Comparison of ENCODE assay signal across 15 cellular contexts in the genomic region with DNA sequence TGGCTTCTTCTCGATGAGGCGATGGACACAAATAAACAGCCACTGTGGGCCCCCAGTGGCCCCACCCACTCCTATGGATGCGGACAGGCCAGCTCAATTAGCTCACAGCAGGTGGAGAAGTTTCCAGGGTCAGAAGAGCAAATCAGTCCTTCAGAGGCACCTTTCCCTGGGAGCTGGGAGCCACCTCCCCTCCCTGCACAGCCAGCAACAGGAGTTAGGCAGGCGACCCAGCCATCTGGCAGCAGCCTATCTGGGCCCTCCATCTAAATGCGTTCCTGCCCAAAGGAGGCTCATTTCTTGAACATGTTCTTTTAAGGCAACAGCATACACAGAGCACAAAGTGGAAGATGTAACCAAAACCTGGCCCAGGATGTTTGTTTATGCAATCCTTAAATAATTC.
DNase-seq lines count a peak whose midpoint lies in the region; ATAC-seq and TF ChIP-seq lines count a peak whose summit lies in the region.
"Had no signal": no experiment of that assay in that cellular context is flagged by ENCODE, and none has a peak within 500 bp of the region (broad histone marks: within the 10 kb centered on the region; RNA-seq: fewer than 3 reads in every experiment).

No MANE protein-coding gene starts in this region.

- no peak overlapping the region for H3K4me3 Mint-ChIP-seq in GM23338
- no peak overlapping the region for H3K4me3 Mint-ChIP-seq in endodermal cell
- H3K4me3 Mint-ChIP-seq in activated CD4-positive, alpha-beta memory T cell treated with anti-CD3 and anti-CD28 coated beads for 36 hours, result no peak overlapping the region
- H3K4me3 Mint-ChIP-seq: CD4-positive, alpha-beta memory T cell had no signal

- H3K27me3 Mint-ChIP-seq in GM23338 (ENCODE audit: insufficient read depth, low read depth, poor library complexity) (no peaks in the 10 kb centered on the region), endodermal cell (ENCODE audit: insufficient read depth) (no peaks in the 10 kb centered on the region)
- H3K27me3 Mint-ChIP-seq in activated CD4-positive, alpha-beta memory T cell treated with anti-CD3 and anti-CD28 coated beads for 36 hours, result peaks cover 2% of the 10 kb centered on the region
- H3K27me3 Mint-ChIP-seq: CD4-positive, alpha-beta memory T cell had no signal

- H3K4me1 Mint-ChIP-seq in GM23338 (peaks cover 15% of the 10 kb centered on the region; the same call in 2 of the 3 replicates), endodermal cell (no peaks in the 10 kb centered on the region)
- H3K4me1 Mint-ChIP-seq in activated CD4-positive, alpha-beta memory T cell treated with anti-CD3 and anti-CD28 coated beads for 36 hours (ENCODE audit: low read depth), result no peaks in the 10 kb centered on the region
- H3K4me1 Mint-ChIP-seq: CD4-positive, alpha-beta memory T cell had no signal

- no peaks in the 10 kb centered on the region for H4K20me1 ChIP-seq in GM23338 (replicated peaks; ENCODE audit: insufficient read depth)

- H3K4me2 ChIP-seq in GM23338, result no peak overlapping the region

- 79 to 96% methylated on average over 4 to 5 of the region's 5 CpGs for WGBS in endodermal cell (ENCODE audit: insufficient coverage in 1 of 2, insufficient read length in 1 of 2), 2 experiments

- CTCF ChIA-PET in activated CD4-positive, alpha-beta memory T cell treated with anti-CD3 and anti-CD28 coated beads for 36 hours (lab: Charles Lee), result no interaction called here

- H3K27me3 ChIP-seq in GM23338 (ENCODE audit: insufficient read depth) (no peaks in the 10 kb centered on the region), endodermal cell (ENCODE audit: control insufficient read depth, insufficient read depth, low read length, poor library complexity, severe bottlenecking) (no peaks in the 10 kb centered on the region)

- no peaks in the 10 kb centered on the region for H3K9me3 ChIP-seq in endodermal cell (ENCODE audit: control insufficient read depth, low read length)
- H3K9me3 ChIP-seq: BE2C had no signal

- H3F3A ChIP-seq in GM23338 (replicated peaks; ENCODE audit: low read depth), result no peaks in the 10 kb centered on the region

- H3K9ac ChIP-seq in endodermal cell (ENCODE audit: extremely low read depth, low read length, poor library complexity, severe bottlenecking), result no peak overlapping the region

- no peak overlapping the region for H3K4me3 ChIP-seq in GM23338
- H3K4me3 ChIP-seq in endodermal cell (ENCODE audit: low read length), result no peak overlapping the region

- no peaks in the 10 kb centered on the region for H3K36me3 Mint-ChIP-seq in GM23338 (ENCODE audit: low read depth)
- H3K36me3 Mint-ChIP-seq in endodermal cell (ENCODE audit: low read depth), result no peaks in the 10 kb centered on the region
- no peaks in the 10 kb centered on the region for H3K36me3 Mint-ChIP-seq in activated CD4-positive, alpha-beta memory T cell treated with anti-CD3 and anti-CD28 coated beads for 36 hours
- H3K36me3 Mint-ChIP-seq: CD4-positive, alpha-beta memory T cell had no signal

- ATAC-seq in GM23338 (peak; percentile 69), GM19023 (IDR thresholded peaks at IDR 0.05; ENCODE audit: unreplicated experiment) (no peak)
- ATAC-seq: HCT116, HepG2 had no signal

- no peak overlapping the region for H3K27ac ChIP-seq in GM23338 (ENCODE audit: low read depth)
- no peak overlapping the region for H3K27ac ChIP-seq in endodermal cell (ENCODE audit: low read depth, low read length)
- H3K27ac ChIP-seq: C4-2B had no signal

- intact Hi-C loops in activated CD4-positive, alpha-beta memory T cell treated with anti-CD3 and anti-CD28 coated beads for 36 hours (cut with micrococcal nuclease), result no loop called here

- DNase-seq in NCI-H2227 (lab: John Stamatoyannopoulos, UW; ENCODE audit: unreplicated experiment), result peak; percentile 38
- DNase-seq in NCI-H2227 treated with DMSO at 0.1 percent for 48 hours (lab: John Stamatoyannopoulos, UW), result no peak
- DNase-seq in GM23338 (ENCODE audit: low spot score), result no peak
- DNase-seq in endodermal cell, result peak; percentile 57
- DNase-seq in left kidney (ENCODE audit: low read depth, low spot score), result peak; percentile 30
- DNase-seq in activated CD4-positive, alpha-beta memory T cell treated with anti-CD3 and anti-CD28 coated beads for 36 hours, result no peak
- DNase-seq: ACHN; BE2C; CD4-positive, alpha-beta memory T cell; DMS53; GF-D8 had no signal

- H3K27ac Mint-ChIP-seq in GM23338 (no peak overlapping the region; the same call in 1 of the 2 replicates), endodermal cell (no peak overlapping the region)
- no peak overlapping the region for H3K27ac Mint-ChIP-seq in activated CD4-positive, alpha-beta memory T cell treated with anti-CD3 and anti-CD28 coated beads for 36 hours
- H3K27ac Mint-ChIP-seq: CD4-positive, alpha-beta memory T cell had no signal

- TF ChIP-seq CTCF in GM23338 (conservative IDR thresholded peaks at IDR 0.05; ENCODE audit: low read depth in 2 of 2), result no peak
- TF ChIP-seq CTCF in endodermal cell (conservative IDR thresholded peaks at IDR 0.05), result no peak

- POLR2A ChIA-PET in activated CD4-positive, alpha-beta memory T cell treated with anti-CD3 and anti-CD28 coated beads for 36 hours (lab: Charles Lee), result no interaction called here

- H3K9me3 Mint-ChIP-seq in GM23338 (no peaks in the 10 kb centered on the region), endodermal cell (no peaks in the 10 kb centered on the region)
- no peaks in the 10 kb centered on the region for H3K9me3 Mint-ChIP-seq in activated CD4-positive, alpha-beta memory T cell treated with anti-CD3 and anti-CD28 coated beads for 36 hours

- no peaks in the 10 kb centered on the region for H3K36me3 ChIP-seq in GM23338 (ENCODE audit: insufficient read depth)
- no peaks in the 10 kb centered on the region for H3K36me3 ChIP-seq in endodermal cell (ENCODE audit: control insufficient read depth, insufficient read depth, low read length)
- H3K36me3 ChIP-seq: BE2C had no signal

- no peaks in the 10 kb centered on the region for H3K9me2 ChIP-seq in GM23338 (ENCODE audit: insufficient read depth)

- no peak overlapping the region; the same call in 1 of the 2 replicates for H2AFZ ChIP-seq in GM23338

- H3K4me1 ChIP-seq in GM23338 (ENCODE audit: insufficient read depth) (no peaks in the 10 kb centered on the region), endodermal cell (ENCODE audit: control insufficient read depth, insufficient read depth, low read length) (no peaks in the 10 kb centered on the region)
- H3K4me1 ChIP-seq: BE2C had no signal

- no peaks in the 10 kb centered on the region for H3K79me2 ChIP-seq in GM23338 (replicated peaks; ENCODE audit: insufficient read depth)

TF ChIP-seq in GM23338, 12 proteins besides CTCF, POLR2A, EP300 and RAD21:
- TF ChIP-seq, protein P1, sequence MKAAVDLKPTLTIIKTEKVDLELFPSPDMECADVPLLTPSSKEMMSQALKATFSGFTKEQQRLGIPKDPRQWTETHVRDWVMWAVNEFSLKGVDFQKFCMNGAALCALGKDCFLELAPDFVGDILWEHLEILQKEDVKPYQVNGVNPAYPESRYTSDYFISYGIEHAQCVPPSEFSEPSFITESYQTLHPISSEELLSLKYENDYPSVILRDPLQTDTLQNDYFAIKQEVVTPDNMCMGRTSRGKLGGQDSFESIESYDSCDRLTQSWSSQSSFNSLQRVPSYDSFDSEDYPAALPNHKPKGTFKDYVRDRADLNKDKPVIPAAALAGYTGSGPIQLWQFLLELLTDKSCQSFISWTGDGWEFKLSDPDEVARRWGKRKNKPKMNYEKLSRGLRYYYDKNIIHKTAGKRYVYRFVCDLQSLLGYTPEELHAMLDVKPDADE (IDR thresholded peaks at IDR 0.05), result no peak
- TF ChIP-seq, protein P2, sequence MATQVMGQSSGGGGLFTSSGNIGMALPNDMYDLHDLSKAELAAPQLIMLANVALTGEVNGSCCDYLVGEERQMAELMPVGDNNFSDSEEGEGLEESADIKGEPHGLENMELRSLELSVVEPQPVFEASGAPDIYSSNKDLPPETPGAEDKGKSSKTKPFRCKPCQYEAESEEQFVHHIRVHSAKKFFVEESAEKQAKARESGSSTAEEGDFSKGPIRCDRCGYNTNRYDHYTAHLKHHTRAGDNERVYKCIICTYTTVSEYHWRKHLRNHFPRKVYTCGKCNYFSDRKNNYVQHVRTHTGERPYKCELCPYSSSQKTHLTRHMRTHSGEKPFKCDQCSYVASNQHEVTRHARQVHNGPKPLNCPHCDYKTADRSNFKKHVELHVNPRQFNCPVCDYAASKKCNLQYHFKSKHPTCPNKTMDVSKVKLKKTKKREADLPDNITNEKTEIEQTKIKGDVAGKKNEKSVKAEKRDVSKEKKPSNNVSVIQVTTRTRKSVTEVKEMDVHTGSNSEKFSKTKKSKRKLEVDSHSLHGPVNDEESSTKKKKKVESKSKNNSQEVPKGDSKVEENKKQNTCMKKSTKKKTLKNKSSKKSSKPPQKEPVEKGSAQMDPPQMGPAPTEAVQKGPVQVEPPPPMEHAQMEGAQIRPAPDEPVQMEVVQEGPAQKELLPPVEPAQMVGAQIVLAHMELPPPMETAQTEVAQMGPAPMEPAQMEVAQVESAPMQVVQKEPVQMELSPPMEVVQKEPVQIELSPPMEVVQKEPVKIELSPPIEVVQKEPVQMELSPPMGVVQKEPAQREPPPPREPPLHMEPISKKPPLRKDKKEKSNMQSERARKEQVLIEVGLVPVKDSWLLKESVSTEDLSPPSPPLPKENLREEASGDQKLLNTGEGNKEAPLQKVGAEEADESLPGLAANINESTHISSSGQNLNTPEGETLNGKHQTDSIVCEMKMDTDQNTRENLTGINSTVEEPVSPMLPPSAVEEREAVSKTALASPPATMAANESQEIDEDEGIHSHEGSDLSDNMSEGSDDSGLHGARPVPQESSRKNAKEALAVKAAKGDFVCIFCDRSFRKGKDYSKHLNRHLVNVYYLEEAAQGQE (IDR thresholded peaks at IDR 0.05; ENCODE audit: unreplicated experiment), result no peak
- TF ChIP-seq POLR2AphosphoS5 (IDR thresholded peaks at IDR 0.05; ENCODE audit: low read depth) (no peak), ZNF114 (CRISPR knock-in tag; IDR thresholded peaks at IDR 0.05) (no peak), EZH2 (IDR thresholded peaks at IDR 0.05; ENCODE audit: low read depth, unreplicated experiment) (no peak), EZH2phosphoT487 (IDR thresholded peaks at IDR 0.05; ENCODE audit: unreplicated experiment) (no peak), NANOG (IDR thresholded peaks at IDR 0.05; ENCODE audit: borderline replicate concordance) (no peak), STAT1 (IDR thresholded peaks at IDR 0.05; ENCODE audit: unreplicated experiment) (no peak)

Comparison
In these comparisons a context has a peak if more than half of its experiments do, and no peak if none do; other contexts are left out.
1. DNase-seq: peak in NCI-H2227 (single experiment), endodermal cell (single experiment) and left kidney (single experiment); none in NCI-H2227 treated with DMSO at 0.1 percent for 48 hours (single experiment), GM23338 (single experiment) and activated CD4-positive, alpha-beta memory T cell treated with anti-CD3 and anti-CD28 coated beads for 36 hours (single experiment).